Comparison of ENCODE assay signal across 28 cellular contexts in the genomic region with DNA sequence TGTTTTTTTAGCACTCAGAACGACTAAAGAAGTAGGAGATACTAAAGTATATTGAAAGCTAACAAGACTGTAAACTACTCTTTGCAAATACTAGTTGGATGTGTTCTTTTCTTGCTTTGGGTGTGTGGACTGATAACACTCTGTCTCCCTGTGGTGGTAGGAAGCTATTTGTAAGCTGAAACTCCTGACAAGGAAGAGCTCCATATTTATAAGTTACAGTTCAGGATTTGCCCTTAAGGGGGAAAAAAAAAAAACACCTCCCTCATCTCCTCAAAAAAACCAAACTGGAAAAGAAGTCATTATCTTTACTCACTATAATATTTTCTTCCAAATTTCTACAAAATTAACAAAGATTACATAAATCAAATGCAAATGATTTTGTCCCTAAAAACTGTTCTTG.
"Had no signal": no experiment of that assay in that cellular context is flagged by ENCODE, and none has a peak within 500 bp of the region (broad histone marks: within the 10 kb centered on the region; RNA-seq: fewer than 3 reads in every experiment).

No MANE protein-coding gene starts in this region.

- H3K4me1 Mint-ChIP-seq: activated CD4-positive, alpha-beta memory T cell treated with anti-CD3 and anti-CD28 coated beads, Interleukin-2, amount 10 ng/mL, durations not matched to agents 7 days and 5 days; activated CD4-positive, alpha-beta T cell treated with anti-CD3 and anti-CD28 coated beads, Interleukin-2, amount 10 ng/mL, durations not matched to agents 7 days and 5 days; neural progenitor cell had no signal

- H3K4me3 Mint-ChIP-seq: activated CD4-positive, alpha-beta memory T cell treated with anti-CD3 and anti-CD28 coated beads, Interleukin-2, amount 10 ng/mL, durations not matched to agents 7 days and 5 days; activated CD4-positive, alpha-beta T cell treated with anti-CD3 and anti-CD28 coated beads, Interleukin-2, amount 10 ng/mL, durations not matched to agents 7 days and 5 days; central memory CD8-positive, alpha-beta T cell; naive B cell; neural progenitor cell had no signal

- H3K36me3 ChIP-seq: gastrocnemius medialis, neural progenitor cell, right lobe of liver, thoracic aorta, upper lobe of left lung, vagina had no signal

- DNase-seq: activated CD4-positive, alpha-beta memory T cell treated with anti-CD3 and anti-CD28 coated beads, Interleukin-2, amount 10 ng/mL, durations not matched to agents 7 days and 5 days; activated CD4-positive, alpha-beta T cell treated with anti-CD3 and anti-CD28 coated beads for 1 hour; activated CD4-positive, alpha-beta T cell treated with anti-CD3 and anti-CD28 coated beads, Interleukin-2, amount 10 ng/mL, durations not matched to agents 7 days and 5 days; activated CD8-positive, alpha-beta memory T cell treated with anti-CD3 and anti-CD28 coated beads, Interleukin-2, amount 50 U/mL, for 48 hours; activated naive CD4-positive, alpha-beta T cell; activated T-cell treated with anti-CD3 and anti-CD28 coated beads, Interleukin-2, amount 50 U/mL, for 48 hours; dermis blood vessel endothelial cell; effector CD4-positive, alpha-beta T cell; gastrocnemius medialis; hippocampal formation; left cardiac atrium; mammary epithelial cell; naive B cell; occipital lobe; right lobe of liver; stimulated activated CD4-positive, alpha-beta T cell treated with anti-CD3 and anti-CD28 coated beads, Interleukin-4, amount 100 ng/mL, for 1 hour; stimulated activated naive CD8-positive, alpha-beta T cell treated with anti-CD3 and anti-CD28 coated beads, Interleukin-15, Interleukin-2, amounts not matched to agents 100 U/mL and 50 U/mL, for 24 hours; T-helper 2 cell; upper lobe of left lung had no signal

- H3K36me3 Mint-ChIP-seq: activated naive CD4-positive, alpha-beta T cell treated with anti-CD3 and anti-CD28 coated beads, Interleukin-2, amount 50 U/mL, for 72 hours had no signal

- H3K27ac Mint-ChIP-seq: activated CD4-positive, alpha-beta memory T cell treated with anti-CD3 and anti-CD28 coated beads, Interleukin-2, amount 10 ng/mL, durations not matched to agents 7 days and 5 days; activated CD4-positive, alpha-beta T cell treated with anti-CD3 and anti-CD28 coated beads, Interleukin-2, amount 10 ng/mL, durations not matched to agents 7 days and 5 days; activated naive CD4-positive, alpha-beta T cell treated with anti-CD3 and anti-CD28 coated beads, Interleukin-2, amount 50 U/mL, for 72 hours; neural progenitor cell had no signal

- H3K9ac ChIP-seq: neural progenitor cell had no signal

- ATAC-seq: activated naive CD4-positive, alpha-beta T cell treated with anti-CD3 and anti-CD28 coated beads, Interleukin-2, amount 50 U/mL, for 72 hours; gastrocnemius medialis; left cardiac atrium; right lobe of liver; stimulated activated naive CD8-positive, alpha-beta T cell treated with anti-CD3 and anti-CD28 coated beads, Interleukin-15, Interleukin-2, amounts not matched to agents 100 U/mL and 50 U/mL, for 24 hours had no signal

- H3K4me1 ChIP-seq: gastrocnemius medialis, right lobe of liver, vagina had no signal

- H3K4me3 ChIP-seq: gastrocnemius medialis, neural progenitor cell, right lobe of liver, thoracic aorta, upper lobe of left lung, vagina had no signal

- H2AFZ ChIP-seq: neural progenitor cell had no signal

- H3K27me3 ChIP-seq: gastrocnemius medialis, neural progenitor cell, right lobe of liver, upper lobe of left lung, vagina had no signal

- FAIRE-seq: bronchial epithelial cell, colon, endometrium, keratinocyte had no signal

- H3K4me2 ChIP-seq: neural progenitor cell had no signal

- H3K9me3 ChIP-seq: gastrocnemius medialis, right lobe of liver, thoracic aorta, upper lobe of left lung, vagina had no signal

- H3K27me3 Mint-ChIP-seq: activated CD4-positive, alpha-beta memory T cell treated with anti-CD3 and anti-CD28 coated beads, Interleukin-2, amount 10 ng/mL, durations not matched to agents 7 days and 5 days; activated CD4-positive, alpha-beta T cell treated with anti-CD3 and anti-CD28 coated beads, Interleukin-2, amount 10 ng/mL, durations not matched to agents 7 days and 5 days; central memory CD8-positive, alpha-beta T cell; naive B cell had no signal

- H3K27ac ChIP-seq: gastrocnemius medialis, neural progenitor cell, right lobe of liver, thoracic aorta, upper lobe of left lung, vagina had no signal

- H3K9me3 Mint-ChIP-seq: activated CD4-positive, alpha-beta memory T cell treated with anti-CD3 and anti-CD28 coated beads, Interleukin-2, amount 10 ng/mL, durations not matched to agents 7 days and 5 days; central memory CD8-positive, alpha-beta T cell; neural progenitor cell had no signal
